Comparison of ENCODE assay signal across 8 cellular contexts in genomic region chr11:269146-269890, GRCh38. TPM values are rescaled to one million over a fixed set of nuclear protein-coding genes. Genes with fewer than 3 reads are reported as not detected.
DNase-seq lines count a peak whose midpoint lies in the region; ATAC-seq and TF ChIP-seq lines count a peak whose summit lies in the region.

No MANE protein-coding gene starts in this region.

- H3K27me3 Mint-ChIP-seq in activated CD4-positive, alpha-beta T cell treated with anti-CD3 and anti-CD28 coated beads, Interleukin-2, amount 10 ng/mL, durations not matched to agents 7 days and 5 days = peaks cover 8% of the 10 kb centered on the region

- CTCF ChIA-PET in activated CD4-positive, alpha-beta T cell treated with anti-CD3 and anti-CD28 coated beads, Interleukin-2, amount 10 ng/mL, durations not matched to agents 7 days and 5 days (lab: Charles Lee) = interaction anchor here (1.0 to 2.3 kb wide), 3 partner anchors 18 to 249 kb away, joined by 3 to 7 read pairs (median 6); no protein-coding TSS in a partner anchor

- H3K27ac ChIP-seq in colonic mucosa = peak overlapping the region; percentile 76

- no peak overlapping the region for H3K4me3 ChIP-seq in colonic mucosa

- TF ChIP-seq CTCF in colonic mucosa (IDR thresholded peaks at IDR 0.05) (no peak), omental fat pad (IDR thresholded peaks at IDR 0.05) (no peak)

- peak overlapping the region; percentile 98 for H3K27ac Mint-ChIP-seq in activated CD4-positive, alpha-beta T cell treated with anti-CD3 and anti-CD28 coated beads, Interleukin-2, amount 10 ng/mL, durations not matched to agents 7 days and 5 days

- DNase-seq in activated CD4-positive, alpha-beta T cell treated with anti-CD3 and anti-CD28 coated beads, Interleukin-2, amount 10 ng/mL, durations not matched to agents 7 days and 5 days = peak; percentile 73
- DNase-seq in activated CD4-positive, alpha-beta T cell treated with anti-CD3 and anti-CD28 coated beads, Interleukin-2, amount 50 U/mL, for 1 hour = no peak
- peak; percentile 94 for DNase-seq in SIG-M5 treated with dmso at 0.1 percent for 504 hours (lab: John Stamatoyannopoulos, UW; ENCODE audit: unreplicated experiment)
- DNase-seq in colonic mucosa = peak; percentile 23
- DNase-seq in omental fat pad (ENCODE audit: low spot score) = no peak
- no peak for DNase-seq in GM03348 (ENCODE audit: low spot score)
- no peak for DNase-seq in NCI-H128 (lab: John Stamatoyannopoulos, UW; ENCODE audit: unreplicated experiment)

- peaks cover 19% of the 10 kb centered on the region for H3K36me3 Mint-ChIP-seq in activated CD4-positive, alpha-beta T cell treated with anti-CD3 and anti-CD28 coated beads, Interleukin-2, amount 10 ng/mL, durations not matched to agents 7 days and 5 days (ENCODE audit: low read depth)

- intact Hi-C loops in colonic mucosa (cut with DNase I) = no loop called here

- no peaks in the 10 kb centered on the region for H3K9me3 ChIP-seq in colonic mucosa

- H3K4me1 Mint-ChIP-seq in activated CD4-positive, alpha-beta T cell treated with anti-CD3 and anti-CD28 coated beads, Interleukin-2, amount 10 ng/mL, durations not matched to agents 7 days and 5 days = peaks cover 40% of the 10 kb centered on the region

- POLR2A ChIA-PET in activated CD4-positive, alpha-beta T cell treated with anti-CD3 and anti-CD28 coated beads, Interleukin-2, amount 10 ng/mL, durations not matched to agents 7 days and 5 days (lab: Charles Lee) = no interaction called here

- H3K27me3 ChIP-seq in colonic mucosa = no peaks in the 10 kb centered on the region

- H3K36me3 ChIP-seq in colonic mucosa = no peaks in the 10 kb centered on the region

- ATAC-seq in HG03060 (IDR thresholded peaks at IDR 0.05; ENCODE audit: low read depth, unreplicated experiment) (peak; percentile 72), omental fat pad (ENCODE audit: low FRiP score) (peak; percentile 26)

- peak overlapping the region; percentile 78 for H3K4me3 Mint-ChIP-seq in activated CD4-positive, alpha-beta T cell treated with anti-CD3 and anti-CD28 coated beads, Interleukin-2, amount 10 ng/mL, durations not matched to agents 7 days and 5 days

- no peak overlapping the region for H3K9ac ChIP-seq in colonic mucosa (ENCODE audit: low read depth in 2 of 2, low read length in 2 of 2)

- no peaks in the 10 kb centered on the region for H3K4me1 ChIP-seq in colonic mucosa

- H3K9me3 Mint-ChIP-seq in activated CD4-positive, alpha-beta T cell treated with anti-CD3 and anti-CD28 coated beads, Interleukin-2, amount 10 ng/mL, durations not matched to agents 7 days and 5 days = no peaks in the 10 kb centered on the region

RNA-seq across cellular contexts. Expression of gene NLRP6, which starts 8.9 kb away (rescaled TPM):
- total RNA-seq in activated CD4-positive, alpha-beta T cell treated with anti-CD3 and anti-CD28 coated beads, Interleukin-2, amount 10 ng/mL, durations not matched to agents 7 days and 5 days = 1 to 10 TPM; 5.5 to 6.5 TPM
- total RNA-seq in colonic mucosa = under 1 TPM; 0.17 to 0.72 TPM
- total RNA-seq in omental fat pad = 10 to 100 TPM in 1 of 4 donors, 1 to 10 TPM in 2, under 1 TPM in 1; 0.84 to 11.8 (median 3.8) TPM

RNA-seq across cellular contexts. Expression of gene PGGHG, which starts 19.6 kb away (rescaled TPM):
- 100 to 1,000 TPM; 325 to 377 TPM for total RNA-seq in activated CD4-positive, alpha-beta T cell treated with anti-CD3 and anti-CD28 coated beads, Interleukin-2, amount 10 ng/mL, durations not matched to agents 7 days and 5 days
- total RNA-seq in colonic mucosa (10 to 100 TPM; 10.6 to 12.9 TPM), omental fat pad (10 to 100 TPM; 10.9 to 53.6 (median 19.8) TPM)

RNA-seq across cellular contexts. Expression of gene IFITM5, which starts 30.0 kb away (rescaled TPM):
- not detected for total RNA-seq in activated CD4-positive, alpha-beta T cell treated with anti-CD3 and anti-CD28 coated beads, Interleukin-2, amount 10 ng/mL, durations not matched to agents 7 days and 5 days
- total RNA-seq in colonic mucosa (not detected), omental fat pad (not detected)

RNA-seq across cellular contexts. Expression of gene PSMD13, which starts 32.5 kb away (rescaled TPM):
- 100 to 1,000 TPM; 125 to 153 TPM for total RNA-seq in activated CD4-positive, alpha-beta T cell treated with anti-CD3 and anti-CD28 coated beads, Interleukin-2, amount 10 ng/mL, durations not matched to agents 7 days and 5 days
- total RNA-seq in colonic mucosa = 100 to 1,000 TPM in 1 of 2 donors, 10 to 100 TPM in 1; 99.0 to 145 TPM
- 100 to 1,000 TPM in 1 of 4 donors, 10 to 100 TPM in 3; 69.6 to 124 (median 78.2) TPM for total RNA-seq in omental fat pad

RNA-seq across cellular contexts. Expression of gene SIRT3, which starts 33.2 kb away (rescaled TPM):
- 10 to 100 TPM; 11.3 to 12.7 TPM for total RNA-seq in activated CD4-positive, alpha-beta T cell treated with anti-CD3 and anti-CD28 coated beads, Interleukin-2, amount 10 ng/mL, durations not matched to agents 7 days and 5 days
- total RNA-seq in colonic mucosa = 10 to 100 TPM; 15.1 to 16.9 TPM
- total RNA-seq in omental fat pad = 10 to 100 TPM in 3 of 4 donors, 1 to 10 TPM in 1; 6.8 to 19.2 (median 12.2) TPM

Comparison
In these comparisons a context has a peak if more than half of its experiments do, and no peak if none do; other contexts are left out.
1. DNase-seq: peak in activated CD4-positive, alpha-beta T cell treated with anti-CD3 and anti-CD28 coated beads, Interleukin-2, amount 10 ng/mL, durations not matched to agents 7 days and 5 days (single experiment), SIG-M5 treated with dmso at 0.1 percent for 504 hours (single experiment) and colonic mucosa (single experiment); none in activated CD4-positive, alpha-beta T cell treated with anti-CD3 and anti-CD28 coated beads, Interleukin-2, amount 50 U/mL, for 1 hour (single experiment), omental fat pad (single experiment), GM03348 (single experiment) and NCI-H128 (single experiment).
2. RNA of gene PGGHG, which starts 19.6 kb away (total RNA-seq): 325 to 377 TPM in activated CD4-positive, alpha-beta T cell treated with anti-CD3 and anti-CD28 coated beads, Interleukin-2, amount 10 ng/mL, durations not matched to agents 7 days and 5 days; 10.9 to 53.6 TPM in omental fat pad and 10.6 to 12.9 TPM in colonic mucosa; every median in the first group is over 4 times any median in the second.